In genomic region chr14:26872510-26872909, GRCh38 we compare ENCODE assay signal across 16 cellular contexts.
A peak's percentile ranks its signal among the peaks of the same experiment; 100 is the strongest.
DNase-seq lines count a peak whose midpoint lies in the region; ATAC-seq and TF ChIP-seq lines count a peak whose summit lies in the region.
"Had no signal": no experiment of that assay in that cellular context is flagged by ENCODE, and none has a peak within 500 bp of the region (broad histone marks: within the 10 kb centered on the region; RNA-seq: fewer than 3 reads in every experiment).

No MANE protein-coding gene starts in this region.

- H3K27ac Mint-ChIP-seq in activated naive CD8-positive, alpha-beta T cell treated with anti-CD3 and anti-CD28 coated beads, Interleukin-2, amount 50 U/mL, for 24 hours: no peak overlapping the region
- H3K27ac Mint-ChIP-seq: activated CD4-positive, alpha-beta memory T cell treated with anti-CD3 and anti-CD28 coated beads, Interleukin-2, amount 10 ng/mL, durations not matched to agents 7 days and 5 days; CD4-positive, alpha-beta T cell; mesothelial cell of epicardium had no signal

- H3K36me3 ChIP-seq in mammary epithelial cell (ENCODE audit: insufficient read depth, low read length): no peaks in the 10 kb centered on the region
- H3K36me3 ChIP-seq: SJSA1 had no signal

- no peaks in the 10 kb centered on the region for H3K79me2 ChIP-seq in mammary epithelial cell (ENCODE audit: insufficient read depth, low read length)
- H3K79me2 ChIP-seq: parathyroid adenoma had no signal

- no peak for TF ChIP-seq CTCF in mammary epithelial cell (conservative IDR thresholded peaks at IDR 0.05 in 1 of 2, IDR thresholded peaks at IDR 0.05 in 1 of 2; ENCODE audit: extremely low read depth in 1 of 2, insufficient read depth in 1 of 2, low read depth in 1 of 2, low read length in 2 of 2)
- no peak for TF ChIP-seq CTCF in fibroblast of the aortic adventitia (IDR thresholded peaks at IDR 0.05; ENCODE audit: insufficient read depth, low read length)

- H3K27me3 Mint-ChIP-seq in activated naive CD8-positive, alpha-beta T cell treated with anti-CD3 and anti-CD28 coated beads, Interleukin-2, amount 50 U/mL, for 24 hours: no peaks in the 10 kb centered on the region
- H3K27me3 Mint-ChIP-seq: activated CD4-positive, alpha-beta memory T cell treated with anti-CD3 and anti-CD28 coated beads, Interleukin-2, amount 10 ng/mL, durations not matched to agents 7 days and 5 days; CD4-positive, alpha-beta T cell had no signal

- CTCF ChIA-PET in mammary epithelial cell (lab: Charles Lee; ENCODE audit: low non-redundant PET): no interaction called here

- in situ Hi-C loops in T47D (cut with HindIII; ENCODE audit: low pct_unique_long_range_greater_than_20kb, low sequenced_read_pairs) (no loop called here), mammary epithelial cell (cut with MboI; ENCODE audit: low sequenced_read_pairs in 2 of 2) (no loop called here)

- no peaks in the 10 kb centered on the region for H3K4me1 ChIP-seq in mammary epithelial cell (ENCODE audit: insufficient read depth, low read length)
- H3K4me1 ChIP-seq: parathyroid adenoma, SJSA1 had no signal

- no peak overlapping the region for H3K4me2 ChIP-seq in mammary epithelial cell (ENCODE audit: insufficient read depth, low read depth, low read length)

- no peaks in the 10 kb centered on the region for H3K36me3 Mint-ChIP-seq in activated naive CD8-positive, alpha-beta T cell treated with anti-CD3 and anti-CD28 coated beads, Interleukin-2, amount 50 U/mL, for 24 hours (ENCODE audit: low read depth)
- H3K36me3 Mint-ChIP-seq: mesothelial cell of epicardium had no signal

- WGBS in mammary epithelial cell (ENCODE audit: low coverage, missing lambda C conversion rate): 16% methylated on average over 4 of the region's 4 CpGs

- H3K27ac ChIP-seq in mammary epithelial cell (ENCODE audit: insufficient read depth, low read depth, low read length): no peak overlapping the region
- H3K27ac ChIP-seq: parathyroid adenoma, SJSA1 had no signal

- H3K27me3 ChIP-seq in mammary epithelial cell (ENCODE audit: insufficient read depth, low read length): no peaks in the 10 kb centered on the region
- H3K27me3 ChIP-seq: dorsolateral prefrontal cortex, SJSA1 had no signal

- dilution Hi-C loops in mammary epithelial cell (cut with HindIII; ENCODE audit: low sequenced_read_pairs): loop anchor here (5.0 kb wide), 1 partner anchor 85 kb away; no protein-coding TSS in a partner anchor

- H3K9me3 ChIP-seq in mammary epithelial cell (replicated peaks; ENCODE audit: insufficient read depth, low read length): peaks cover 26% of the 10 kb centered on the region
- H3K9me3 ChIP-seq: SJSA1 had no signal

- H4K20me1 ChIP-seq in mammary epithelial cell (ENCODE audit: insufficient read depth, low read length): no peaks in the 10 kb centered on the region

- no peak for ATAC-seq in HG02840 (IDR thresholded peaks at IDR 0.05; ENCODE audit: low FRiP score, unreplicated experiment)
- no peak for ATAC-seq in activated naive CD8-positive, alpha-beta T cell treated with anti-CD3 and anti-CD28 coated beads, Interleukin-2, amount 50 U/mL, for 24 hours
- ATAC-seq in HG02973 (IDR thresholded peaks at IDR 0.05; ENCODE audit: unreplicated experiment): no peak

- H2AFZ ChIP-seq in mammary epithelial cell (ENCODE audit: low read depth, low read length): no peak overlapping the region
- H2AFZ ChIP-seq: parathyroid adenoma had no signal

- intact Hi-C loops in mammary epithelial cell (cut with micrococcal nuclease): no loop called here

- no peaks in the 10 kb centered on the region for H3K4me1 Mint-ChIP-seq in activated naive CD8-positive, alpha-beta T cell treated with anti-CD3 and anti-CD28 coated beads, Interleukin-2, amount 50 U/mL, for 24 hours
- H3K4me1 Mint-ChIP-seq: activated CD4-positive, alpha-beta memory T cell treated with anti-CD3 and anti-CD28 coated beads, Interleukin-2, amount 10 ng/mL, durations not matched to agents 7 days and 5 days; mesothelial cell of epicardium had no signal

- H3K4me3 Mint-ChIP-seq in activated naive CD8-positive, alpha-beta T cell treated with anti-CD3 and anti-CD28 coated beads, Interleukin-2, amount 50 U/mL, for 24 hours: no peak overlapping the region
- H3K4me3 Mint-ChIP-seq: activated CD4-positive, alpha-beta memory T cell treated with anti-CD3 and anti-CD28 coated beads, Interleukin-2, amount 10 ng/mL, durations not matched to agents 7 days and 5 days; CD4-positive, alpha-beta T cell; mesothelial cell of epicardium had no signal

- BruUV-seq in mammary epithelial cell (replicated peaks; lab: Mats Ljungman, UMichigan): no TSS peak

- H3K4me3 ChIP-seq in mammary epithelial cell (replicated peaks in 1 of 3; ENCODE audit: insufficient read depth in 1 of 3, low read depth in 2 of 3, low read length in 3 of 3): no peak overlapping the region
- no peak overlapping the region for H3K4me3 ChIP-seq in fibroblast of the aortic adventitia (ENCODE audit: low read depth, low read length)
- H3K4me3 ChIP-seq: SJSA1 had no signal

- H3K9ac ChIP-seq in mammary epithelial cell (ENCODE audit: insufficient read depth, low read length): no peak overlapping the region
- H3K9ac ChIP-seq: parathyroid adenoma had no signal

- peaks cover 4% of the 10 kb centered on the region for H3K9me3 Mint-ChIP-seq in activated naive CD8-positive, alpha-beta T cell treated with anti-CD3 and anti-CD28 coated beads, Interleukin-2, amount 50 U/mL, for 24 hours
- H3K9me3 Mint-ChIP-seq: mesothelial cell of epicardium had no signal

- peak; percentile 9 to 28 for DNase-seq in T47D (ENCODE audit: low read depth in 1 of 2, low spot score in 1 of 2)
- DNase-seq in mammary epithelial cell: no peak
- DNase-seq in fibroblast of the aortic adventitia (ENCODE audit: low read depth): peak; percentile 78
- peak; percentile 40 for DNase-seq in mucosa of gallbladder (ENCODE audit: low spot score)
- no peak for DNase-seq in activated naive CD8-positive, alpha-beta T cell treated with anti-CD3 and anti-CD28 coated beads, Interleukin-2, amount 50 U/mL, for 24 hours
- DNase-seq in stimulated activated CD4-positive, alpha-beta T cell treated with anti-CD3 and anti-CD28 coated beads, Interleukin-2, amount 100 ng/mL, for 24 hours: no peak
- DNase-seq: 8988T; activated CD4-positive, alpha-beta memory T cell treated with anti-CD3 and anti-CD28 coated beads, Interleukin-2, amount 10 ng/mL, durations not matched to agents 7 days and 5 days; CD4-positive, alpha-beta T cell; NCI-H2107 had no signal

Comparison
In these comparisons a context has a peak if more than half of its experiments do, and no peak if none do; other contexts are left out.
1. DNase-seq: peak in T47D (2 of 2), fibroblast of the aortic adventitia (single experiment) and mucosa of gallbladder (single experiment); none in mammary epithelial cell (single experiment), activated naive CD8-positive, alpha-beta T cell treated with anti-CD3 and anti-CD28 coated beads, Interleukin-2, amount 50 U/mL, for 24 hours (single experiment) and stimulated activated CD4-positive, alpha-beta T cell treated with anti-CD3 and anti-CD28 coated beads, Interleukin-2, amount 100 ng/mL, for 24 hours (0 of 2).